ENCODE assay signal across 28 cellular contexts in genomic region chr4:162502109-162502508, GRCh38.
A peak's percentile ranks its signal among the peaks of the same experiment; 100 is the strongest.
DNase-seq lines count a peak whose midpoint lies in the region; TF ChIP-seq lines count a peak whose summit lies in the region.
"Had no signal": no experiment of that assay in that cellular context is flagged by ENCODE, and none has a peak within 500 bp of the region (broad histone marks: within the 10 kb centered on the region; RNA-seq: fewer than 3 reads in every experiment).

No MANE protein-coding gene starts in this region.

- CTCF ChIA-PET in RWPE1 (lab: Yijun Ruan, JAX) = no interaction called here

- no peak overlapping the region for H3K4me3 ChIP-seq in LNCaP clone FGC (ENCODE audit: low read depth, low read length)
- H3K4me3 ChIP-seq: A549; BLaER1; BLaER1 treated with 17β-estradiol and CSF1 and Interleukin-3, amounts not matched to agents 10 nM and 100 nM had no signal

- DNase-seq in LNCaP clone FGC (ENCODE audit: low read depth) (peak; percentile 52), NCI-H524 treated with DMSO at 0.1 percent for 48 hours (lab: John Stamatoyannopoulos, UW) (no peak), RWPE1 (ENCODE audit: low spot score) (no peak)
- DNase-seq: 8988T; ACHN; AML-193; BE2C; C1 segment of cervical spinal cord; Caco-2; Calu3; CD4-positive, alpha-beta memory T cell; CD4-positive, alpha-beta T cell; CD4-positive, CD25-positive, alpha-beta regulatory T cell; CD8-positive, alpha-beta memory T cell; CD8-positive, alpha-beta T cell; COR-L47; DMS 273 treated with DMSO at 0.1 percent for 48 hours; DMS153; DMS53; DMS79; DMS79 treated with DMSO at 0.1 percent for 48 hours; DND-41; EL had no signal

- peak; percentile 15; the same call in 1 of the 2 replicates for TF ChIP-seq CTCF in C4-2B (conservative IDR thresholded peaks at IDR 0.05)
- TF ChIP-seq CTCF in LNCaP clone FGC (IDR thresholded peaks at IDR 0.05; ENCODE audit: control insufficient read depth, extremely low read depth, insufficient read depth) = no peak
- no peak for TF ChIP-seq CTCF in RWPE1 (conservative IDR thresholded peaks at IDR 0.05; ENCODE audit: low read depth)

- POLR2A ChIA-PET in RWPE1 (lab: Yijun Ruan, JAX; ENCODE audit: low non-redundant PET) = no interaction called here

- H3K27ac ChIP-seq in C4-2B = no peak overlapping the region
- H3K27ac ChIP-seq in RWPE1 = no peak overlapping the region
- H3K27ac ChIP-seq: 22Rv1; A549; BLaER1; BLaER1 treated with 17β-estradiol and CSF1 and Interleukin-3, amounts not matched to agents 10 nM and 100 nM had no signal
